8 cellular contexts compared by ENCODE assay signal in the genomic region with DNA sequence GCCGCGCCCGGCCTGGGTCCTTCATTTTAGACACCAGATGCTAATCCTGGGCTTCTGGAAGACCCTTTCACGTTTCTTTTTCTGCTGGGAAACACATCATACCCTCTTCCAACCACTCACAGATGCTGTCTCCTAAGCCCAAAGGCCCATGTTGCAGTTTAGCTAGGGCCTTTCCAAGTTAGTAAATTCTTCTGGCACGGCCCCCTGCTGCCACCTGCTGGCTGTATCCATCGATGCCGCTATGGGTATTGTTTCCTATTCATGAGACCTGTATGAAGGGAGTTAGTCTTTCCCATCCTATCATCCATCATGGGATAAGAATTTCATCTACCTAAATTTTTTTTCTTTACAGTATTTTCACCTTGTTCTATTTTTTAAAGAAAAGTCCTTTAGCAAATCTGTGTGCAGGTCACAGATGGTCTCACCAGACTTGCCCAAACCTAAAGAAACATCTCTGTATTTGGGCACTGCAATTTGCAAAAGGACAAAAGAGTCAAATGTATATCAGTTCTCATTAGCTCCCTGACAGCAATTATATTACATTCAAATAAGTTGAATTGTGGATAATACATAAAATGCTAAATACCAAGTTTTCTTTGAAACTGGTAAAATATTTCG. TPM values are rescaled to one million over a fixed set of nuclear protein-coding genes. Genes with fewer than 3 reads are reported as not detected.
DNase-seq lines count a peak whose midpoint lies in the region; ATAC-seq, FAIRE-seq and TF ChIP-seq lines count a peak whose summit lies in the region.

No MANE protein-coding gene starts in this region.

- no peak for TF ChIP-seq EP300 in sigmoid colon (IDR thresholded peaks at IDR 0.05)

- peak; percentile 73 for FAIRE-seq in GM12891 (lab: Jason Lieb, UNC)

- TF ChIP-seq POLR2A in GM12891 (IDR thresholded peaks at IDR 0.05; ENCODE audit: low read depth, low read length) (no peak), NB4 (IDR thresholded peaks at IDR 0.05; ENCODE audit: extremely low read depth, insufficient read length) (no peak), adrenal gland (IDR thresholded peaks at IDR 0.05) (no peak), sigmoid colon (IDR thresholded peaks at IDR 0.05) (no peak)

- 42 to 50% (median 46%) methylated on average over 8 of the region's 8 CpGs for WGBS in adrenal gland, 4 donors
- 47 to 49% methylated on average over 8 of the region's 8 CpGs for WGBS in sigmoid colon, 2 donors

- intact Hi-C loops in adrenal gland (cut with DNase I): loop anchor here in 1 of 2 donors (2.0 kb wide), 1 partner anchor 38 kb away; the partner anchor contains the start of gene SLC9A7
- intact Hi-C loops in sigmoid colon (cut with DNase I): no loop called here

- no peak for ATAC-seq in GM21367 (IDR thresholded peaks at IDR 0.05; ENCODE audit: unreplicated experiment)

- H3K27ac ChIP-seq in adrenal gland (no peak overlapping the region), right atrium auricular region (no peak overlapping the region), sigmoid colon (no peak overlapping the region)

- DNase-seq in 8988T (peak; percentile 28), GM12891 (ENCODE audit: insufficient read length, low spot score) (peak; percentile 13), NB4 (ENCODE audit: low read depth) (peak; percentile 74), T-helper 1 cell (peak; percentile 30 to 63 (median 48)), adrenal gland (peak; percentile 73 to 94 (median 82)), right atrium auricular region (ENCODE audit: low spot score) (peak; percentile 85), sigmoid colon (peak; percentile 76)

- H3K4me3 ChIP-seq in NB4 (ENCODE audit: low read depth, low read length) (no peak overlapping the region), adrenal gland (no peak overlapping the region), right atrium auricular region (no peak overlapping the region), sigmoid colon (no peak overlapping the region)

- H3K4me1 ChIP-seq in adrenal gland (replicated peaks in 1 of 2): no peaks in the 10 kb centered on the region
- no peaks in the 10 kb centered on the region for H3K4me1 ChIP-seq in right atrium auricular region
- H3K4me1 ChIP-seq in sigmoid colon: no peaks in the 10 kb centered on the region

- peaks cover 10% of the 10 kb centered on the region for H3K27me3 ChIP-seq in adrenal gland
- peaks cover 0 to 5% of the 10 kb centered on the region in 2 donors for H3K27me3 ChIP-seq in right atrium auricular region
- no peaks in the 10 kb centered on the region for H3K27me3 ChIP-seq in sigmoid colon

- H3K9me3 ChIP-seq in adrenal gland (replicated peaks in 1 of 3) (no peaks in the 10 kb centered on the region), right atrium auricular region (no peaks in the 10 kb centered on the region), sigmoid colon (no peaks in the 10 kb centered on the region)

- peak; percentile 61 for TF ChIP-seq CTCF in NB4 (IDR thresholded peaks at IDR 0.05; ENCODE audit: low read depth, low read length)
- peak; percentile 59 to 84 (median 76) for TF ChIP-seq CTCF in adrenal gland (IDR thresholded peaks at IDR 0.05)
- peak; percentile 38 to 76 for TF ChIP-seq CTCF in right atrium auricular region (IDR thresholded peaks at IDR 0.05)
- TF ChIP-seq CTCF in sigmoid colon (IDR thresholded peaks at IDR 0.05): peak in 2 of 4 experiments; percentile 39 to 57

- no peaks in the 10 kb centered on the region for H3K36me3 ChIP-seq in adrenal gland (replicated peaks in 1 of 2)
- H3K36me3 ChIP-seq in right atrium auricular region: no peaks in the 10 kb centered on the region
- no peaks in the 10 kb centered on the region for H3K36me3 ChIP-seq in sigmoid colon

TF ChIP-seq in GM12891, 5 proteins besides CTCF, POLR2A, EP300 and RAD21:
- no peak for TF ChIP-seq POLR2AphosphoS5 (IDR thresholded peaks at IDR 0.05; ENCODE audit: low read depth, low read length)
- no peak for TF ChIP-seq TAF1 (IDR thresholded peaks at IDR 0.05; ENCODE audit: low read depth, low read length)
- no peak for TF ChIP-seq POU2F2 (IDR thresholded peaks at IDR 0.05; ENCODE audit: low read depth, low read length)
- TF ChIP-seq SPI1 (IDR thresholded peaks at IDR 0.05; ENCODE audit: low read depth, low read length): no peak
- TF ChIP-seq PAX5 (IDR thresholded peaks at IDR 0.05; ENCODE audit: insufficient read depth, low read length, severe bottlenecking): no peak

RNA-seq across cellular contexts. Expression of gene SLC9A7, which starts 37.8 kb away (rescaled TPM):
- 15.0 TPM for polyA plus RNA-seq in GM12891 (2012; ENCODE audit: low read depth, missing spikeins)
- total RNA-seq in adrenal gland (10 to 100 TPM; 11.2 to 22.8 (median 12.9) TPM), right atrium auricular region (1 to 10 TPM; 6.5 to 7.5 TPM), sigmoid colon (1 to 10 TPM; 1.8 to 8.8 (median 3.0) TPM)
- polyA plus RNA-seq in adrenal gland (1 to 10 TPM; 2.3 to 5.7 (median 3.9) TPM), sigmoid colon (1 to 10 TPM in 1 of 3 donors, under 1 TPM in 2; under 0.01 to 4.0 (median 0.23) TPM)

RNA-seq across cellular contexts. Expression of gene RP2, which starts 40.2 kb away (rescaled TPM):
- polyA plus RNA-seq in GM12891 (2012; ENCODE audit: low read depth, missing spikeins): 1.8 TPM
- total RNA-seq in adrenal gland: 10 to 100 TPM in 6 of 8 donors, 1 to 10 TPM in 2; 5.9 to 20.2 (median 11.7) TPM
- polyA plus RNA-seq in adrenal gland: 10 to 100 TPM in 1 of 3 donors, 1 to 10 TPM in 2; 3.0 to 12.8 (median 4.4) TPM
- total RNA-seq in right atrium auricular region: 1 to 10 TPM; 3.9 to 5.0 TPM
- 10 to 100 TPM in 2 of 4 donors, 1 to 10 TPM in 2; 8.0 to 11.9 (median 9.8) TPM for total RNA-seq in sigmoid colon
- 10 to 100 TPM in 2 of 3 donors, 1 to 10 TPM in 1; 8.7 to 20.1 (median 10.2) TPM for polyA plus RNA-seq in sigmoid colon

Comparison
In these comparisons a context has a peak if more than half of its experiments do, and no peak if none do; other contexts are left out.
1. DNase-seq: peak in every context shown above with its lines; median percentile 85 in right atrium auricular region; 82 in adrenal gland; 76 in sigmoid colon; 74 in NB4; 48 in T-helper 1 cell; 28 in 8988T; 13 in GM12891.